20 cellular contexts compared by ENCODE assay signal in genomic region chr3:6805236-6805635, GRCh38. TPM values are rescaled to one million over a fixed set of nuclear protein-coding genes. Genes with fewer than 3 reads are reported as not detected.
A peak's percentile ranks its signal among the peaks of the same experiment; 100 is the strongest.
DNase-seq lines count a peak whose midpoint lies in the region; ATAC-seq and TF ChIP-seq lines count a peak whose summit lies in the region.
"Had no signal": no experiment of that assay in that cellular context is flagged by ENCODE, and none has a peak within 500 bp of the region (broad histone marks: within the 10 kb centered on the region; RNA-seq: fewer than 3 reads in every experiment).

No MANE protein-coding gene starts in this region.

- H3K4me2 ChIP-seq in SK-N-SH: no peak overlapping the region

- no peaks in the 10 kb centered on the region for H3K27me3 Mint-ChIP-seq in activated T-cell treated with anti-CD3 and anti-CD28 coated beads, Interleukin-2, amount 50 U/mL, for 24 hours
- H3K27me3 Mint-ChIP-seq: CD4-positive, alpha-beta memory T cell had no signal

- H3K27ac ChIP-seq in SK-N-SH (ENCODE audit: low read depth in 2 of 2, low read length in 1 of 2) (no peak overlapping the region), epithelial cell of prostate (no peak overlapping the region)

- no peak for TF ChIP-seq RAD21 in SK-N-SH (IDR thresholded peaks at IDR 0.05; ENCODE audit: low read length)

- H3K4me1 ChIP-seq in SK-N-SH (ENCODE audit: control insufficient read depth in 1 of 2, insufficient read depth in 2 of 2, low read depth in 1 of 2, low read length in 1 of 2): peaks cover 0 to 3% of the 10 kb centered on the region in 2 experiments; a peak in 1 of 4 replicates
- H3K4me1 ChIP-seq: BE2C had no signal

- no peaks in the 10 kb centered on the region for H3K27me3 ChIP-seq in SK-N-SH (ENCODE audit: insufficient read depth)
- H3K27me3 ChIP-seq: BE2C had no signal

- no peaks in the 10 kb centered on the region for H3K36me3 ChIP-seq in SK-N-SH (replicated peaks in 1 of 2; ENCODE audit: control insufficient read depth in 1 of 2, insufficient read depth in 2 of 2, low read length in 1 of 2)
- H3K36me3 ChIP-seq: BE2C, HAP-1 had no signal

- no peaks in the 10 kb centered on the region for H3K9me2 ChIP-seq in SK-N-SH

- H3K9ac ChIP-seq in SK-N-SH: no peak overlapping the region

- no peaks in the 10 kb centered on the region for H3K4me1 Mint-ChIP-seq in activated T-cell treated with anti-CD3 and anti-CD28 coated beads, Interleukin-2, amount 50 U/mL, for 24 hours (ENCODE audit: low read depth)
- H3K4me1 Mint-ChIP-seq: CD4-positive, alpha-beta memory T cell had no signal

- no peaks in the 10 kb centered on the region for H3F3A ChIP-seq in SK-N-SH (replicated peaks; ENCODE audit: insufficient read depth)

- H3K9me3 Mint-ChIP-seq in activated T-cell treated with anti-CD3 and anti-CD28 coated beads, Interleukin-2, amount 50 U/mL, for 24 hours: peaks cover 4% of the 10 kb centered on the region

- no peak for ATAC-seq in SK-N-SH treated with all-trans-retinoic acid at 6 μM for 48 hours
- ATAC-seq in GM21717 (IDR thresholded peaks at IDR 0.05; ENCODE audit: unreplicated experiment): no peak
- ATAC-seq: Right ventricle myocardium inferior had no signal

- no peak overlapping the region for H3K27ac Mint-ChIP-seq in activated T-cell treated with anti-CD3 and anti-CD28 coated beads, Interleukin-2, amount 50 U/mL, for 24 hours
- H3K27ac Mint-ChIP-seq: CD4-positive, alpha-beta memory T cell had no signal

- DNase-seq in SK-N-SH: no peak
- DNase-seq in epithelial cell of prostate (ENCODE audit: low read depth, low spot score): peak; percentile 48
- DNase-seq in kidney tubule cell (ENCODE audit: low spot score): peak; percentile 71
- no peak for DNase-seq in activated T-cell treated with anti-CD3 and anti-CD28 coated beads, Interleukin-2, amount 50 U/mL, for 24 hours
- DNase-seq in KBM-7: no peak
- no peak for DNase-seq in NOMO-1 treated with dmso at 0.1 percent for 144 hours (lab: John Stamatoyannopoulos, UW; ENCODE audit: unreplicated experiment)
- DNase-seq: 8988T; BE2C; CD4-positive, alpha-beta memory T cell; DMS79; IMR-90; Kasumi-1; NCI-H1105 treated with DMSO at 0.1 percent for 48 hours; NCI-H1930; NCI-H510A; NCI-H774 had no signal

- no peak for TF ChIP-seq CTCF in SK-N-SH (IDR thresholded peaks at IDR 0.05)

- CTCF ChIA-PET in SK-N-SH (lab: Yijun Ruan, JAX): interaction anchor here (0.6 kb wide), 1 partner anchor 50 kb away, joined by 4 read pairs; no protein-coding TSS in a partner anchor

- no peak for TF ChIP-seq EP300 in SK-N-SH (IDR thresholded peaks at IDR 0.05; ENCODE audit: borderline replicate concordance in 1 of 2, low read depth in 1 of 2, low read length in 1 of 2)

- in situ Hi-C loops in KBM-7 (cut with MboI; ENCODE audit: low pct_unique_long_range_greater_than_20kb, low sequenced_read_pairs): no loop called here

- H4K20me1 ChIP-seq in SK-N-SH (ENCODE audit: insufficient read depth): no peaks in the 10 kb centered on the region

- no peak overlapping the region for H2AFZ ChIP-seq in SK-N-SH (ENCODE audit: low read depth)

- POLR2A ChIA-PET in SK-N-SH (lab: Yijun Ruan, JAX): no interaction called here

- H3K4me3 Mint-ChIP-seq in activated T-cell treated with anti-CD3 and anti-CD28 coated beads, Interleukin-2, amount 50 U/mL, for 24 hours: no peak overlapping the region
- H3K4me3 Mint-ChIP-seq: CD4-positive, alpha-beta memory T cell had no signal

- WGBS in SK-N-SH (ENCODE audit: low lambda C conversion rate): 9% methylated on average over 2 of the region's 2 CpGs

- H3K9me3 ChIP-seq in SK-N-SH: no peaks in the 10 kb centered on the region
- H3K9me3 ChIP-seq: BE2C, HAP-1 had no signal

- H3K36me3 Mint-ChIP-seq in activated T-cell treated with anti-CD3 and anti-CD28 coated beads, Interleukin-2, amount 50 U/mL, for 24 hours (ENCODE audit: low read depth): no peaks in the 10 kb centered on the region
- H3K36me3 Mint-ChIP-seq: CD4-positive, alpha-beta memory T cell had no signal

- no peak overlapping the region for H3K4me3 ChIP-seq in SK-N-SH (ENCODE audit: low read depth in 2 of 2, low read length in 1 of 2)
- H3K4me3 ChIP-seq: HAP-1 had no signal

- H3K79me2 ChIP-seq in SK-N-SH (ENCODE audit: insufficient read depth): no peaks in the 10 kb centered on the region

TF ChIP-seq in SK-N-SH treated with all-trans-retinoic acid at 6 μM for 48 hours, 23 proteins besides CTCF, POLR2A, EP300 and RAD21:
- TF ChIP-seq ISL1 (CRISPR knock-in tag; IDR thresholded peaks at IDR 0.05) (peak; percentile 26; the same call in 1 of the 2 replicates), RARB (CRISPR knock-in tag; IDR thresholded peaks at IDR 0.05) (no peak)

TF ChIP-seq in SK-N-SH, 30 proteins besides CTCF, POLR2A, EP300 and RAD21:
- TF ChIP-seq CHD2 (IDR thresholded peaks at IDR 0.05; ENCODE audit: low read length, partially characterized antibody): no peak
- no peak for TF ChIP-seq RCOR1 (IDR thresholded peaks at IDR 0.05; ENCODE audit: low read length)
- TF ChIP-seq TAF1 (IDR thresholded peaks at IDR 0.05; ENCODE audit: borderline replicate concordance, low read depth, low read length): no peak
- no peak for TF ChIP-seq FOXJ3 (CRISPR knock-in tag; IDR thresholded peaks at IDR 0.05)

RNA-seq across cellular contexts. Expression of gene GRM7, which starts 55.7 kb away (rescaled TPM):
- 0.03 and 0.29 TPM in 2 replicates for polyA plus RNA-seq in SK-N-SH (2012; rRNA removed)
- 0.24 and 0.33 TPM in 2 replicates for polyA plus RNA-seq in SK-N-SH (2012; cell fraction: cytosol; rRNA removed)
- 0.26 and 0.31 TPM in 2 replicates for polyA plus RNA-seq in SK-N-SH (2012; cell fraction: nucleus; rRNA removed)
- polyA plus RNA-seq: CD4-positive, alpha-beta memory T cell; IMR-90 had no signal

Comparison
In these comparisons a context has a peak if more than half of its experiments do, and no peak if none do; other contexts are left out.
1. DNase-seq: peak in epithelial cell of prostate (single experiment) and kidney tubule cell (single experiment); none in SK-N-SH (single experiment), activated T-cell treated with anti-CD3 and anti-CD28 coated beads, Interleukin-2, amount 50 U/mL, for 24 hours (single experiment), KBM-7 (single experiment) and NOMO-1 treated with dmso at 0.1 percent for 144 hours (single experiment).